ENCODE assay signal across 40 cellular contexts in the genomic region with DNA sequence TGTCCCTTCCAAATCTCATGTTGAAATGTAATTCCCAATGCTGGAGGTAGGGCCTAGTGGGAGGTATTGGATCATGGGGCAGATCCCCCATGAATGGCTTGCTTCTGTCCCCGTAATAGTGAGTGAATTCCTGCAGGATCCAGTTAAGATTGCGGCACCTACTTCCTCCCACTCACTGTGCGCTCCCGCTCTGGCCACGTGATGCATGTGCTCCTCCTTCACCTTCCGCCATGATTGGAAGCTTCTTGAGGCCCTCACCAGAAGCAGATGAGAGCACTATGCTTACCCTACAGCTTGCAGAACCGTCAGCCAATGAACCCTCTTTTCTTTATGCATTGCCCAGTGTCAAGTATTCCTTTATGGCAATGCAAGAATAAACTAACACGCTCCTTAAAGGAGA.
"Had no signal": no experiment of that assay in that cellular context is flagged by ENCODE, and none has a peak within 500 bp of the region (broad histone marks: within the 10 kb centered on the region; RNA-seq: fewer than 3 reads in every experiment).

No MANE protein-coding gene starts in this region.

- H3K27ac ChIP-seq: adrenal gland, ascending aorta, body of pancreas, brain microvascular endothelial cell, breast epithelium, cardiac muscle cell had no signal

- H3K9me3 Mint-ChIP-seq: activated naive CD4-positive, alpha-beta T cell treated with anti-CD3 and anti-CD28 coated beads for 36 hours; activated naive CD4-positive, alpha-beta T cell treated with anti-CD3 and anti-CD28 coated beads, Interleukin-2, amount 10 ng/mL, durations not matched to agents 7 days and 5 days; activated naive CD4-positive, alpha-beta T cell treated with anti-CD3 and anti-CD28 coated beads, Interleukin-2, amount 50 U/mL, for 24 hours; activated naive CD4-positive, alpha-beta T cell treated with anti-CD3 and anti-CD28 coated beads, Interleukin-2, amount 50 U/mL, for 72 hours; activated naive CD8-positive, alpha-beta T cell treated with anti-CD3 and anti-CD28 coated beads for 36 hours; activated naive CD8-positive, alpha-beta T cell treated with anti-CD3 and anti-CD28 coated beads, Interleukin-2, amount 10 ng/mL, durations not matched to agents 7 days and 5 days; activated naive CD8-positive, alpha-beta T cell treated with anti-CD3 and anti-CD28 coated beads, Interleukin-2, amount 50 U/mL, for 24 hours; activated T-cell treated with anti-CD3 and anti-CD28 coated beads, Interleukin-2, amount 50 U/mL, for 24 hours; activated T-cell treated with anti-CD3 and anti-CD28 coated beads, Interleukin-2, amount 50 U/mL, for 4 hours; activated T-cell treated with anti-CD3 and anti-CD28 coated beads, Interleukin-2, amount 50 U/mL, for 72 hours; activated T-helper 1 cell treated with anti-CD3 and anti-CD28 coated beads, Interleukin-12 subunit alpha, Interleukin-12 subunit beta, Interleukin-2, Interleukin-4 antibody, amounts not matched to agents 30 ng/mL and 10 ng/mL and 1 ng/mL, durations not matched to agents 14 hours and 24 hours and 36 hours; activated T-helper 17 cell treated with anti-CD3 and anti-CD28 coated beads, Interleukin-2, amount 50 U/mL, for 72 hours; activated T-helper 2 cell treated with anti-CD3 and anti-CD28 coated beads, Interferon-gamma antibody, Interleukin-2, Interleukin-4, amounts not matched to agents 10 μg/mL and 5 μg/mL and 100 μg/mL, durations not matched to agents 14 hours and 24 hours and 36 hours; central memory CD8-positive, alpha-beta T cell had no signal

- H3K27me3 ChIP-seq: adrenal gland, ascending aorta, body of pancreas, brain microvascular endothelial cell, breast epithelium, cardiac muscle cell had no signal

- ATAC-seq: activated naive CD4-positive, alpha-beta T cell treated with anti-CD3 and anti-CD28 coated beads, Interleukin-2, amount 50 U/mL, for 72 hours; activated naive CD8-positive, alpha-beta T cell treated with anti-CD3 and anti-CD28 coated beads, Interleukin-2, amount 50 U/mL, for 24 hours; activated T-cell treated with anti-CD3 and anti-CD28 coated beads, Interleukin-2, amount 50 U/mL, for 4 hours; activated T-cell treated with anti-CD3 and anti-CD28 coated beads, Interleukin-2, amount 50 U/mL, for 72 hours; activated T-helper 17 cell treated with anti-CD3 and anti-CD28 coated beads, Interleukin-2, amount 50 U/mL, for 72 hours; body of pancreas had no signal

- H3K4me1 Mint-ChIP-seq: activated naive CD4-positive, alpha-beta T cell treated with anti-CD3 and anti-CD28 coated beads, Interleukin-2, amount 10 ng/mL, durations not matched to agents 7 days and 5 days; activated naive CD4-positive, alpha-beta T cell treated with anti-CD3 and anti-CD28 coated beads, Interleukin-2, amount 50 U/mL, for 24 hours; activated naive CD8-positive, alpha-beta T cell treated with anti-CD3 and anti-CD28 coated beads for 36 hours; activated naive CD8-positive, alpha-beta T cell treated with anti-CD3 and anti-CD28 coated beads, Interleukin-2, amount 10 ng/mL, durations not matched to agents 7 days and 5 days; activated naive CD8-positive, alpha-beta T cell treated with anti-CD3 and anti-CD28 coated beads, Interleukin-2, amount 50 U/mL, for 24 hours; activated T-helper 17 cell treated with anti-CD3 and anti-CD28 coated beads, Interleukin-2, amount 50 U/mL, for 72 hours; central memory CD8-positive, alpha-beta T cell had no signal

- H3K4me3 ChIP-seq: adrenal gland, ascending aorta, body of pancreas, breast epithelium, cardiac muscle cell had no signal

- FAIRE-seq: astrocyte, bronchial epithelial cell had no signal

- H3K27me3 Mint-ChIP-seq: activated naive CD8-positive, alpha-beta T cell treated with anti-CD3 and anti-CD28 coated beads for 36 hours; activated T-cell treated with anti-CD3 and anti-CD28 coated beads, Interleukin-2, amount 50 U/mL, for 24 hours; activated T-helper 17 cell treated with anti-CD3 and anti-CD28 coated beads, Interleukin-2, amount 50 U/mL, for 72 hours; brain had no signal

- H3K36me3 ChIP-seq: adrenal gland, ascending aorta, brain microvascular endothelial cell, breast epithelium, cardiac muscle cell had no signal

- H3K4me1 ChIP-seq: adrenal gland, ascending aorta, body of pancreas, breast epithelium had no signal

- H3K36me3 Mint-ChIP-seq: activated naive CD4-positive, alpha-beta T cell treated with anti-CD3 and anti-CD28 coated beads, Interleukin-2, amount 10 ng/mL, durations not matched to agents 7 days and 5 days; activated naive CD4-positive, alpha-beta T cell treated with anti-CD3 and anti-CD28 coated beads, Interleukin-2, amount 50 U/mL, for 24 hours; activated naive CD4-positive, alpha-beta T cell treated with anti-CD3 and anti-CD28 coated beads, Interleukin-2, amount 50 U/mL, for 72 hours; activated naive CD8-positive, alpha-beta T cell; activated naive CD8-positive, alpha-beta T cell treated with anti-CD3 and anti-CD28 coated beads for 36 hours; activated naive CD8-positive, alpha-beta T cell treated with anti-CD3 and anti-CD28 coated beads, Interleukin-2, amount 10 ng/mL, durations not matched to agents 7 days and 5 days; brain had no signal

- H3K27ac Mint-ChIP-seq: activated naive CD4-positive, alpha-beta T cell treated with anti-CD3 and anti-CD28 coated beads for 36 hours; activated naive CD4-positive, alpha-beta T cell treated with anti-CD3 and anti-CD28 coated beads, Interleukin-2, amount 10 ng/mL, durations not matched to agents 7 days and 5 days; activated naive CD4-positive, alpha-beta T cell treated with anti-CD3 and anti-CD28 coated beads, Interleukin-2, amount 50 U/mL, for 24 hours; activated naive CD4-positive, alpha-beta T cell treated with anti-CD3 and anti-CD28 coated beads, Interleukin-2, amount 50 U/mL, for 72 hours; activated naive CD8-positive, alpha-beta T cell; activated naive CD8-positive, alpha-beta T cell treated with anti-CD3 and anti-CD28 coated beads for 36 hours; activated naive CD8-positive, alpha-beta T cell treated with anti-CD3 and anti-CD28 coated beads, Interleukin-2, amount 10 ng/mL, durations not matched to agents 7 days and 5 days; activated naive CD8-positive, alpha-beta T cell treated with anti-CD3 and anti-CD28 coated beads, Interleukin-2, amount 50 U/mL, for 24 hours; activated T-cell treated with anti-CD3 and anti-CD28 coated beads, Interleukin-2, amount 50 U/mL, for 24 hours; activated T-cell treated with anti-CD3 and anti-CD28 coated beads, Interleukin-2, amount 50 U/mL, for 72 hours; activated T-helper 1 cell treated with anti-CD3 and anti-CD28 coated beads, Interleukin-12 subunit alpha, Interleukin-12 subunit beta, Interleukin-2, Interleukin-4 antibody, amounts not matched to agents 30 ng/mL and 10 ng/mL and 1 ng/mL, durations not matched to agents 14 hours and 24 hours and 36 hours; activated T-helper 17 cell treated with anti-CD3 and anti-CD28 coated beads, Interleukin-2, amount 50 U/mL, for 72 hours; activated T-helper 2 cell treated with anti-CD3 and anti-CD28 coated beads, Interferon-gamma antibody, Interleukin-2, Interleukin-4, amounts not matched to agents 10 μg/mL and 5 μg/mL and 100 μg/mL, durations not matched to agents 14 hours and 24 hours and 36 hours; brain had no signal

- DNase-seq: activated effector memory CD4-positive, alpha-beta T cell treated with anti-CD3 and anti-CD28 coated beads, Interleukin-2, amount 50 U/mL, for 16 hours; activated effector memory CD4-positive, alpha-beta T cell treated with Interleukin-2 at 50 U/mL for 16 hours; activated gamma-delta T cell; activated gamma-delta T cell treated with Interleukin-2 at 50 U/mL for 16 hours; activated naive CD4-positive, alpha-beta T cell; activated naive CD4-positive, alpha-beta T cell treated with anti-CD3 and anti-CD28 coated beads for 36 hours; activated naive CD4-positive, alpha-beta T cell treated with anti-CD3 and anti-CD28 coated beads, Interleukin-2, amount 10 ng/mL, durations not matched to agents 7 days and 5 days; activated naive CD4-positive, alpha-beta T cell treated with anti-CD3 and anti-CD28 coated beads, Interleukin-2, amount 50 U/mL, for 16 hours; activated naive CD4-positive, alpha-beta T cell treated with Interleukin-2 at 50 U/mL for 16 hours; activated naive CD8-positive, alpha-beta T cell treated with anti-CD3 and anti-CD28 coated beads for 36 hours; activated naive CD8-positive, alpha-beta T cell treated with anti-CD3 and anti-CD28 coated beads, Interleukin-2, amount 10 ng/mL, durations not matched to agents 7 days and 5 days; activated naive CD8-positive, alpha-beta T cell treated with anti-CD3 and anti-CD28 coated beads, Interleukin-2, amount 50 U/mL, for 24 hours; activated T-cell treated with anti-CD3 and anti-CD28 coated beads, Interleukin-2, amount 50 U/mL, for 1 hour; activated T-cell treated with anti-CD3 and anti-CD28 coated beads, Interleukin-2, amount 50 U/mL, for 24 hours; activated T-cell treated with anti-CD3 and anti-CD28 coated beads, Interleukin-2, amount 50 U/mL, for 4 hours; activated T-cell treated with anti-CD3 and anti-CD28 coated beads, Interleukin-2, amount 50 U/mL, for 48 hours; activated T-cell treated with anti-CD3 and anti-CD28 coated beads, Interleukin-2, amount 50 U/mL, for 72 hours; adrenal gland; amniotic stem cell; amygdala; anterior cingulate cortex; aorta; body of pancreas; brain microvascular endothelial cell; caudate nucleus; central memory CD4-positive, alpha-beta T cell; cerebellar nuclear complex had no signal

- H3K4me3 Mint-ChIP-seq: activated naive CD4-positive, alpha-beta T cell treated with anti-CD3 and anti-CD28 coated beads for 36 hours; activated naive CD4-positive, alpha-beta T cell treated with anti-CD3 and anti-CD28 coated beads, Interleukin-2, amount 10 ng/mL, durations not matched to agents 7 days and 5 days; activated naive CD4-positive, alpha-beta T cell treated with anti-CD3 and anti-CD28 coated beads, Interleukin-2, amount 50 U/mL, for 24 hours; activated naive CD8-positive, alpha-beta T cell; activated naive CD8-positive, alpha-beta T cell treated with anti-CD3 and anti-CD28 coated beads for 36 hours; activated naive CD8-positive, alpha-beta T cell treated with anti-CD3 and anti-CD28 coated beads, Interleukin-2, amount 10 ng/mL, durations not matched to agents 7 days and 5 days; activated naive CD8-positive, alpha-beta T cell treated with anti-CD3 and anti-CD28 coated beads, Interleukin-2, amount 50 U/mL, for 24 hours; activated T-cell treated with anti-CD3 and anti-CD28 coated beads, Interleukin-2, amount 50 U/mL, for 24 hours; activated T-cell treated with anti-CD3 and anti-CD28 coated beads, Interleukin-2, amount 50 U/mL, for 4 hours; activated T-cell treated with anti-CD3 and anti-CD28 coated beads, Interleukin-2, amount 50 U/mL, for 72 hours; activated T-helper 1 cell treated with anti-CD3 and anti-CD28 coated beads, Interleukin-12 subunit alpha, Interleukin-12 subunit beta, Interleukin-2, Interleukin-4 antibody, amounts not matched to agents 30 ng/mL and 10 ng/mL and 1 ng/mL, durations not matched to agents 14 hours and 24 hours and 36 hours; activated T-helper 17 cell treated with anti-CD3 and anti-CD28 coated beads, Interleukin-2, amount 50 U/mL, for 72 hours; brain; central memory CD8-positive, alpha-beta T cell had no signal

- H3K9me3 ChIP-seq: adrenal gland, ascending aorta, body of pancreas, breast epithelium had no signal
